ENCODE assay signal across 8 cellular contexts in the genomic region with DNA sequence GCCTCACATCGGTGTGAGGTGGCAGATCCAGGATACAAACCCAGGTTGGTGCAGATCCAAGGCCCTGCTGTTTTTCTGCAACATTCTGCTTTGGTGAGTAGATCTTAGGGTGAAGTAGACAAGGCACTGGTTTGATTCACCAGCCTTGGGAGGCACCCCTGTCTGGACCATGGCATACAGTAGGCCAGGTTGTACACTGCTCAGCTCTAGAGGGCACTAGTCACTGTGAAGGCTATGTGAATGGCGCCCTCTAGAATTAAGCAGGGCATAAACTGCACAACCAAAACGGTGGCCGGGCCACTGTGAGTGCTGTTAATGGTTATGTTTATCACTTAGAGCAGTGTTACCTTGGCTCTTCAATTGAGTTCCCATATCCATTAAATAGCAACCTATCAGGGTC.
DNase-seq lines count a peak whose midpoint lies in the region; ATAC-seq and TF ChIP-seq lines count a peak whose summit lies in the region.

No MANE protein-coding gene starts in this region.

- H3K9me3 ChIP-seq in OCI-LY3 (ENCODE audit: insufficient read depth, low read length) (no peaks in the 10 kb centered on the region), parathyroid adenoma (ENCODE audit: control insufficient read depth, low read length) (no peaks in the 10 kb centered on the region), stomach (no peaks in the 10 kb centered on the region)

- peaks cover 47% of the 10 kb centered on the region for H3K27me3 Mint-ChIP-seq in Calu3 (ENCODE audit: unreplicated experiment)
- no peaks in the 10 kb centered on the region for H3K27me3 Mint-ChIP-seq in central memory CD8-positive, alpha-beta T cell

- H3K4me3 ChIP-seq in OCI-LY3 (ENCODE audit: low read length) = no peak overlapping the region
- no peak overlapping the region for H3K4me3 ChIP-seq in parathyroid adenoma (ENCODE audit: low read depth, low read length)
- H3K4me3 ChIP-seq in stomach = no peak overlapping the region

- H3K27ac Mint-ChIP-seq in Calu3 (ENCODE audit: unreplicated experiment) = no peak overlapping the region
- H3K27ac Mint-ChIP-seq in central memory CD8-positive, alpha-beta T cell (ENCODE audit: low read depth) = no peak overlapping the region

- no peaks in the 10 kb centered on the region for H3K79me2 ChIP-seq in OCI-LY3 (ENCODE audit: low read length)
- H3K79me2 ChIP-seq in parathyroid adenoma = peaks cover 81% of the 10 kb centered on the region

- no peaks in the 10 kb centered on the region for H3K4me1 ChIP-seq in OCI-LY3 (ENCODE audit: low read length)
- peaks cover 5% of the 10 kb centered on the region for H3K4me1 ChIP-seq in parathyroid adenoma
- H3K4me1 ChIP-seq in stomach = no peaks in the 10 kb centered on the region

- no TSS peak for BruUV-seq in Calu3 (replicated peaks; lab: Mats Ljungman, UMichigan)

- intact Hi-C loops in Calu3 (cut with micrococcal nuclease; ENCODE audit: unreplicated experiment) = loop anchor here (2.0 kb wide), 1 partner anchor 202 kb away; no protein-coding TSS in a partner anchor
- intact Hi-C loops in stomach (cut with DNase I; ENCODE audit: low total_unique reads) = no loop called here

- H3K36me3 ChIP-seq in OCI-LY3 (replicated peaks; ENCODE audit: low read depth, low read length) (no peaks in the 10 kb centered on the region), parathyroid adenoma (ENCODE audit: control insufficient read depth, insufficient read depth, low read length) (no peaks in the 10 kb centered on the region), stomach (no peaks in the 10 kb centered on the region)

- peaks cover 3% of the 10 kb centered on the region for H3K27me3 ChIP-seq in OCI-LY3 (ENCODE audit: low read depth, low read length)
- H3K27me3 ChIP-seq in parathyroid adenoma (ENCODE audit: control insufficient read depth, insufficient read depth, low read length) = no peaks in the 10 kb centered on the region
- peaks cover 0 to 9% (median 0%) of the 10 kb centered on the region in 3 donors for H3K27me3 ChIP-seq in stomach

- CTCF ChIA-PET in Calu3 (lab: Charles Lee) = interaction anchor here (1.2 to 1.3 kb wide), 3 partner anchors 9 to 273 kb away, joined by 3 to 6 read pairs (median 5); no protein-coding TSS in a partner anchor

- no peak for TF ChIP-seq EP300 in stomach (IDR thresholded peaks at IDR 0.05)

- no peaks in the 10 kb centered on the region for H3K36me3 Mint-ChIP-seq in Calu3 (ENCODE audit: insufficient read depth, unreplicated experiment)
- peaks cover 3% of the 10 kb centered on the region for H3K36me3 Mint-ChIP-seq in central memory CD8-positive, alpha-beta T cell (ENCODE audit: insufficient read depth)

- H3K4me1 Mint-ChIP-seq in Calu3 (ENCODE audit: low read depth, unreplicated experiment) = no peaks in the 10 kb centered on the region
- H3K4me1 Mint-ChIP-seq in central memory CD8-positive, alpha-beta T cell = peaks cover 6% of the 10 kb centered on the region

- TF ChIP-seq POLR2A in stomach (IDR thresholded peaks at IDR 0.05) (no peak), GM18505 (IDR thresholded peaks at IDR 0.05; ENCODE audit: borderline replicate concordance, extremely low read depth, insufficient read depth, insufficient read length) (no peak)

- peak; percentile 65 for TF ChIP-seq CTCF in Calu3 (IDR thresholded peaks at IDR 0.05; ENCODE audit: unreplicated experiment)
- peak; percentile 78 for TF ChIP-seq CTCF in OCI-LY3 (IDR thresholded peaks at IDR 0.05; ENCODE audit: low read depth, low read length)
- peak; percentile 18 for TF ChIP-seq CTCF in parathyroid adenoma (IDR thresholded peaks at IDR 0.05)
- peak in 1 of 7 experiments; percentile 3 for TF ChIP-seq CTCF in stomach (IDR thresholded peaks at IDR 0.05)

- H3K27ac ChIP-seq in OCI-LY3 (ENCODE audit: low read length) (no peak overlapping the region), parathyroid adenoma (no peak overlapping the region), stomach (no peak overlapping the region)

- no peak overlapping the region for H3K4me3 Mint-ChIP-seq in Calu3 (ENCODE audit: low read depth, unreplicated experiment)
- no peak overlapping the region for H3K4me3 Mint-ChIP-seq in central memory CD8-positive, alpha-beta T cell

- DNase-seq in Calu3 (peak; percentile 43), stomach (no peak)
- DNase-seq in central memory CD8-positive, alpha-beta T cell (ENCODE audit: low spot score in 2 of 2) = no peak

- no peak overlapping the region for H3K4me2 ChIP-seq in OCI-LY3 (ENCODE audit: low read length)
- H3K4me2 ChIP-seq in parathyroid adenoma (ENCODE audit: low read length) = no peak overlapping the region

- H4K20me1 ChIP-seq in OCI-LY3 (ENCODE audit: insufficient read depth, low read length) = no peaks in the 10 kb centered on the region

- H3K9ac ChIP-seq in OCI-LY3 (ENCODE audit: low read length) (no peak overlapping the region), parathyroid adenoma (no peak overlapping the region)

- H2AFZ ChIP-seq in OCI-LY3 (ENCODE audit: low read depth, low read length) = no peak overlapping the region
- no peak overlapping the region for H2AFZ ChIP-seq in parathyroid adenoma

- 50 to 77% (median 66%) methylated on average over 4 of the region's 4 CpGs for WGBS in stomach, 5 donors

- peak; percentile 83 for ATAC-seq in GM21619 (IDR thresholded peaks at IDR 0.05; ENCODE audit: unreplicated experiment)
- ATAC-seq in central memory CD8-positive, alpha-beta T cell (replicated peaks; ENCODE audit: extremely low read depth, poor library complexity, severe bottlenecking) = peak; percentile 56
- no peak for ATAC-seq in GM19463 (IDR thresholded peaks at IDR 0.05; ENCODE audit: unreplicated experiment)
- ATAC-seq in GM18505 (IDR thresholded peaks at IDR 0.05; ENCODE audit: unreplicated experiment) = no peak

- no peaks in the 10 kb centered on the region for H3K9me3 Mint-ChIP-seq in Calu3 (ENCODE audit: low read depth, unreplicated experiment)
- no peaks in the 10 kb centered on the region for H3K9me3 Mint-ChIP-seq in central memory CD8-positive, alpha-beta T cell

Comparison
In these comparisons a context has a peak if more than half of its experiments do, and no peak if none do; other contexts are left out.
1. ATAC-seq: peak in GM21619 (single experiment) and central memory CD8-positive, alpha-beta T cell (single experiment); none in GM19463 (single experiment) and GM18505 (single experiment).